ENCODE assay signal across 8 cellular contexts in the genomic region with DNA sequence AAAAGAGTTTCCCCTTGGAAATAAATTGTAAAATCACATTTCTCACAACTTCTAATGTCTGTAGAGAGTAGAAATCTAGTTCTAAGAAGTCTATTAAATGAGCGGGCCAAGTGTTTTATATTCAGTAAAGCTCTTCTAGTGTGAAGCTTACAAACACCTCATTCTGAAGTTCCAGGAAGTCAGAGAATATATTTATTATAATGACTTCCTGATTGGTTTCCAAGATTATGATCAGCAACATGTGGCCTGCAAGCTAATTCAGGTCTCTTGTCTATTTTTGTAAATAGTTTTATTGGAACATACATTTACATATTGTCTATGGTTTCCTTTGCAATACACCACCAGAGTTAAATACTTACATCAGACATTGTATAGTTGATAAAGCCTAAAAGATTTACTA.
"Had no signal": no experiment of that assay in that cellular context is flagged by ENCODE, and none has a peak within 500 bp of the region (broad histone marks: within the 10 kb centered on the region; RNA-seq: fewer than 3 reads in every experiment).

No MANE protein-coding gene starts in this region.

- H3K9ac ChIP-seq: GM23248 had no signal

- DNase-seq: GM23248, GOT3, H7, HFFc6, KG1 had no signal

- H3K9me3 ChIP-seq: HAP-1 had no signal

- H3K27ac ChIP-seq: GM23248, HL-60 had no signal

- H3K4me1 ChIP-seq: HAP-1 had no signal

- H3K4me3 ChIP-seq: GM23248, HAP-1 had no signal

- FAIRE-seq: HepG2 had no signal

- H3K36me3 ChIP-seq: HAP-1 had no signal
